ENCODE assay signal across 11 cellular contexts in genomic region chr2:230869691-230870543, GRCh38. TPM values are rescaled to one million over a fixed set of nuclear protein-coding genes. Genes with fewer than 3 reads are reported as not detected.
A peak's percentile ranks its signal among the peaks of the same experiment; 100 is the strongest.
DNase-seq lines count a peak whose midpoint lies in the region; FAIRE-seq and TF ChIP-seq lines count a peak whose summit lies in the region.
"Had no signal": no experiment of that assay in that cellular context is flagged by ENCODE, and none has a peak within 500 bp of the region (broad histone marks: within the 10 kb centered on the region; RNA-seq: fewer than 3 reads in every experiment).

No MANE protein-coding gene starts in this region.

- H3K9me3 ChIP-seq in HEK293 (ENCODE audit: control insufficient read depth, insufficient read depth, low read depth, low read length), result no peaks in the 10 kb centered on the region
- no peaks in the 10 kb centered on the region for H3K9me3 ChIP-seq in SK-N-MC (ENCODE audit: low read depth, low read length)
- no peaks in the 10 kb centered on the region for H3K9me3 ChIP-seq in CD4-positive, alpha-beta memory T cell (ENCODE audit: control insufficient read depth in 1 of 2, low read length in 2 of 2)
- H3K9me3 ChIP-seq: heart left ventricle had no signal

- POLR2A ChIA-PET in HEK293 (lab: Yijun Ruan, JAX), result no interaction called here
- POLR2A ChIA-PET in CD4-positive, alpha-beta memory T cell (lab: Charles Lee; ENCODE audit: partially characterized antibody), result interaction anchor here (1.1 kb wide), 1 partner anchor 9 kb away, joined by 3 read pairs; no protein-coding TSS in a partner anchor

- DNase-seq in SK-N-MC (ENCODE audit: low read depth, low spot score) (no peak), RCC 7860 (ENCODE audit: low spot score) (no peak), NCI-H1436 (lab: John Stamatoyannopoulos, UW) (no peak)
- peak; percentile 22 for DNase-seq in stimulated activated CD8-positive, alpha-beta memory T cell treated with anti-CD3 and anti-CD28 coated beads, Interleukin-4, amount 100 ng/mL, for 48 hours
- DNase-seq in CD4-positive, alpha-beta memory T cell, result no peak
- DNase-seq in stimulated activated CD4-positive, alpha-beta T cell treated with anti-CD3 and anti-CD28 coated beads, Interleukin-15, amount 100 ng/mL, for 24 hours, result no peak
- DNase-seq: activated gamma-delta T cell treated with Interleukin-2 at 50 U/mL for 16 hours had no signal

- peaks cover 31% of the 10 kb centered on the region for H3K4me1 ChIP-seq in HEK293 (ENCODE audit: control insufficient read depth, insufficient read depth, low read length)
- H3K4me1 ChIP-seq in CD4-positive, alpha-beta memory T cell (ENCODE audit: insufficient read depth, low read length), result peaks cover 39% of the 10 kb centered on the region

- peaks cover 0 to 1% of the 10 kb centered on the region in 2 donors for H3K36me3 Mint-ChIP-seq in CD4-positive, alpha-beta memory T cell

- no peaks in the 10 kb centered on the region for H3K27me3 ChIP-seq in layer of hippocampus (ENCODE audit: control insufficient read depth, insufficient read depth, low read length)
- no peaks in the 10 kb centered on the region for H3K27me3 ChIP-seq in CD4-positive, alpha-beta memory T cell (ENCODE audit: insufficient read depth, low read length)

- intact Hi-C loops in CD4-positive, alpha-beta memory T cell (cut with micrococcal nuclease), result loop anchor here (10.0 kb wide), 1 partner anchor 105 kb away; no protein-coding TSS in a partner anchor

- TF ChIP-seq CTCF in HEK293 (tag by site-specific recombination; IDR thresholded peaks at IDR 0.05), result no peak

- CTCF ChIA-PET in HEK293 (lab: Yijun Ruan, JAX), result interaction anchor here (0.7 to 1.3 kb wide), 2 partner anchors 16 to 44 kb away, joined by 4 to 6 read pairs; no protein-coding TSS in a partner anchor
- CTCF ChIA-PET in CD4-positive, alpha-beta memory T cell (lab: Charles Lee; ENCODE audit: partially characterized antibody), result no interaction called here

- H3K27me3 Mint-ChIP-seq in CD4-positive, alpha-beta memory T cell, result no peaks in the 10 kb centered on the region

- no peak for FAIRE-seq in RCC 7860 (lab: Jason Lieb, UNC)

- no peaks in the 10 kb centered on the region for H3K9me3 Mint-ChIP-seq in CD4-positive, alpha-beta memory T cell

- H3K27ac Mint-ChIP-seq in CD4-positive, alpha-beta memory T cell, result peak overlapping the region in 1 of 7 donors; percentile 61

- peak overlapping the region; percentile 37 for H3K9ac ChIP-seq in SK-N-MC (ENCODE audit: insufficient read length)

- peaks cover 0 to 31% of the 10 kb centered on the region in 2 experiments; a peak in 1 of 3 replicates for H3K36me3 ChIP-seq in HEK293 (ENCODE audit: control insufficient read depth in 2 of 2, insufficient read depth in 1 of 2, low read length in 2 of 2)
- peaks cover 25% of the 10 kb centered on the region for H3K36me3 ChIP-seq in SK-N-MC (ENCODE audit: insufficient read depth, low read length)
- H3K36me3 ChIP-seq in CD4-positive, alpha-beta memory T cell (ENCODE audit: insufficient read depth, low read length), result no peaks in the 10 kb centered on the region
- H3K36me3 ChIP-seq: heart left ventricle had no signal

- H3K4me1 Mint-ChIP-seq in CD4-positive, alpha-beta memory T cell, result peaks cover 19 to 53% (median 34%) of the 10 kb centered on the region in 4 donors

- H3K4me3 ChIP-seq in HEK293 (ENCODE audit: low read depth, low read length) (no peak overlapping the region), SK-N-MC (peak overlapping the region; percentile 75)
- H3K4me3 ChIP-seq in CD4-positive, alpha-beta memory T cell (ENCODE audit: low read length in 2 of 2), result no peak overlapping the region
- H3K4me3 ChIP-seq: heart left ventricle had no signal

- H3K27ac ChIP-seq in HEK293 (ENCODE audit: extremely low read depth, low read depth, low read length) (no peak overlapping the region; the same call in 1 of the 2 replicates), SK-N-MC (peak overlapping the region; percentile 85), layer of hippocampus (ENCODE audit: low read depth, low read length) (peak overlapping the region; percentile 77)
- no peak overlapping the region for H3K27ac ChIP-seq in CD4-positive, alpha-beta memory T cell (ENCODE audit: low read depth, low read length)

- H3K4me3 Mint-ChIP-seq in CD4-positive, alpha-beta memory T cell, result no peak overlapping the region

TF ChIP-seq in HEK293, 187 proteins besides CTCF, POLR2A, EP300 and RAD21:
- TF ChIP-seq ZNF155 (tag by site-specific recombination; IDR thresholded peaks at IDR 0.05) (no peak), GLIS1 (tag by site-specific recombination; IDR thresholded peaks at IDR 0.05) (0 out of 2 replicates have a peak, but pooled peaks have one; percentile 3)

RNA-seq across cellular contexts. Expression of gene ITM2C, which starts 5.2 kb away (rescaled TPM):
- 10 to 100 TPM; 24.1 to 24.3 TPM for total RNA-seq in CD4-positive, alpha-beta memory T cell
- polyA plus RNA-seq in CD4-positive, alpha-beta memory T cell, result 10 to 100 TPM; 32.5 to 40.8 TPM

RNA-seq across cellular contexts. Expression of gene GPR55, which starts 55.1 kb away (rescaled TPM):
- total RNA-seq in CD4-positive, alpha-beta memory T cell, result 1 to 10 TPM; 8.1 to 8.3 TPM
- polyA plus RNA-seq in CD4-positive, alpha-beta memory T cell, result 1 to 10 TPM in 1 of 2 donors, not detected in 1; 2.4 TPM
- total RNA-seq: Daoy had no signal

Comparison
In these comparisons a context has a peak if more than half of its experiments do, and no peak if none do; other contexts are left out.
1. H3K27ac ChIP-seq: peak in SK-N-MC (single experiment) and layer of hippocampus (single experiment); none in HEK293 (single experiment) and CD4-positive, alpha-beta memory T cell (single experiment).